ENCODE assay signal across 1 cellular context in genomic region chr20:4119854-4120209, GRCh38.
A peak's percentile ranks its signal among the peaks of the same experiment; 100 is the strongest.
TF ChIP-seq lines count a peak whose summit lies in the region.

No MANE protein-coding gene starts in this region.

TF ChIP-seq in A549, 52 proteins besides CTCF, POLR2A, EP300 and RAD21 (continued from another document):
- TF ChIP-seq E2F6 (IDR thresholded peaks at IDR 0.05; ENCODE audit: borderline replicate concordance, low read depth) (no peak), MYC (IDR thresholded peaks at IDR 0.05; ENCODE audit: borderline replicate concordance, low read length) (no peak), HES2 (IDR thresholded peaks at IDR 0.05) (no peak), MAX (IDR thresholded peaks at IDR 0.05) (no peak), ZC3H11A (IDR thresholded peaks at IDR 0.05) (no peak), HMGXB4 (CRISPR knock-in tag; IDR thresholded peaks at IDR 0.05; ENCODE audit: borderline replicate concordance) (no peak), MAZ (IDR thresholded peaks at IDR 0.05; ENCODE audit: borderline replicate concordance, low read depth, low read length) (no peak), NR3C1 (IDR thresholded peaks at IDR 0.05) (no peak), ZFP36 (IDR thresholded peaks at IDR 0.05; ENCODE audit: borderline replicate concordance, partially characterized antibody) (no peak), NFE2L2 (conservative IDR thresholded peaks at IDR 0.05; ENCODE audit: low read length) (no peak), RNF2 (IDR thresholded peaks at IDR 0.05; ENCODE audit: borderline replicate concordance, low read depth) (no peak), REST (IDR thresholded peaks at IDR 0.05) (no peak), ZSCAN20 (CRISPR knock-in tag; IDR thresholded peaks at IDR 0.05) (no peak; the same call in 1 of the 2 replicates), USF2 (IDR thresholded peaks at IDR 0.05) (no peak), PBX3 (IDR thresholded peaks at IDR 0.05) (no peak), HOXB5 (CRISPR knock-in tag; IDR thresholded peaks at IDR 0.05) (peak; percentile 67), JUN (IDR thresholded peaks at IDR 0.05) (peak in 1 of 2 experiments; percentile 47; a peak in 1 of 5 replicates), RCOR1 (IDR thresholded peaks at IDR 0.05; ENCODE audit: low read depth, low read length) (no peak), CBX2 (IDR thresholded peaks at IDR 0.05; ENCODE audit: borderline replicate concordance, low read depth) (no peak), CHD2 (IDR thresholded peaks at IDR 0.05; ENCODE audit: low read length, partially characterized antibody) (no peak), HOXA7 (CRISPR knock-in tag; IDR thresholded peaks at IDR 0.05) (peak; percentile 87; the same call in 1 of the 2 replicates), EHF (CRISPR knock-in tag; IDR thresholded peaks at IDR 0.05) (peak; percentile 28; the same call in 1 of the 2 replicates), ELK1 (IDR thresholded peaks at IDR 0.05; ENCODE audit: low read depth, low read length) (no peak), TFCP2L1 (CRISPR knock-in tag; IDR thresholded peaks at IDR 0.05) (peak; percentile 71)
